Comparison of ENCODE assay signal across 3 cellular contexts in genomic region chr20:3003416-3003815, GRCh38.
TF ChIP-seq lines count a peak whose summit lies in the region.

No MANE protein-coding gene starts in this region.

TF ChIP-seq in HepG2, 621 proteins besides CTCF, POLR2A, EP300 and RAD21 (continues in another document):
- no peak for TF ChIP-seq TBL1XR1 (IDR thresholded peaks at IDR 0.05; ENCODE audit: borderline replicate concordance, low read length, partially characterized antibody)
- TF ChIP-seq SKI (IDR thresholded peaks at IDR 0.05; ENCODE audit: partially characterized antibody) = no peak
- TF ChIP-seq ZNF335 (CRISPR knock-in tag; IDR thresholded peaks at IDR 0.05) = no peak
- peak; percentile 56 for TF ChIP-seq TEAD3 (CRISPR knock-in tag; optimal IDR thresholded peaks at IDR 0.05; ENCODE audit: borderline replicate concordance)
- TF ChIP-seq ZNF780A (CRISPR knock-in tag; IDR thresholded peaks at IDR 0.05) = no peak
- no peak for TF ChIP-seq JUNB (CRISPR knock-in tag; IDR thresholded peaks at IDR 0.05; ENCODE audit: borderline replicate concordance)
- no peak for TF ChIP-seq ZNF296 (CRISPR knock-in tag; conservative IDR thresholded peaks at IDR 0.05)
- TF ChIP-seq ZNF850 (CRISPR knock-in tag; conservative IDR thresholded peaks at IDR 0.05) = no peak
- TF ChIP-seq ZKSCAN5 (CRISPR knock-in tag; IDR thresholded peaks at IDR 0.05) = no peak
- no peak for TF ChIP-seq CBX2 (IDR thresholded peaks at IDR 0.05; ENCODE audit: low read depth, low read length)
- TF ChIP-seq CBX2 (CRISPR knock-in tag; IDR thresholded peaks at IDR 0.05; ENCODE audit: low read depth) = no peak
- no peak for TF ChIP-seq FLYWCH1 (CRISPR knock-in tag; IDR thresholded peaks at IDR 0.05)
- TF ChIP-seq ZFP41 (CRISPR knock-in tag; IDR thresholded peaks at IDR 0.05; ENCODE audit: borderline replicate concordance) = no peak
- TF ChIP-seq CBX1 (IDR thresholded peaks at IDR 0.05; ENCODE audit: low read depth) = no peak
- no peak for TF ChIP-seq ZMYM3 (CRISPR knock-in tag; IDR thresholded peaks at IDR 0.05)
- no peak for TF ChIP-seq ZNF33B (CRISPR knock-in tag; IDR thresholded peaks at IDR 0.05)
- no peak for TF ChIP-seq THAP11 (CRISPR knock-in tag; IDR thresholded peaks at IDR 0.05)
- 0 out of 2 replicates have a peak, but pooled peaks have one; percentile 11 for TF ChIP-seq DRAP1 (CRISPR knock-in tag; IDR thresholded peaks at IDR 0.05)
- TF ChIP-seq ETV6 (CRISPR knock-in tag; conservative IDR thresholded peaks at IDR 0.05) = no peak
- TF ChIP-seq SP5 (CRISPR knock-in tag; IDR thresholded peaks at IDR 0.05; ENCODE audit: borderline replicate concordance, low read depth) = peak; percentile 76
- TF ChIP-seq ONECUT2 (CRISPR knock-in tag; IDR thresholded peaks at IDR 0.05) = no peak
- TF ChIP-seq SOX13 (IDR thresholded peaks at IDR 0.05) = no peak
- TF ChIP-seq SOX13 (CRISPR knock-in tag; conservative IDR thresholded peaks at IDR 0.05 in 1 of 2, IDR thresholded peaks at IDR 0.05 in 1 of 2) = 0 out of 4 replicates have a peak, but pooled peaks of 1 of the 2 experiments have one; percentile 21
- TF ChIP-seq ZNF841 (CRISPR knock-in tag; IDR thresholded peaks at IDR 0.05; ENCODE audit: borderline replicate concordance) = no peak
- TF ChIP-seq RELA (CRISPR knock-in tag; IDR thresholded peaks at IDR 0.05) = no peak
- TF ChIP-seq RFX3 (CRISPR knock-in tag; IDR thresholded peaks at IDR 0.05) = no peak

TF ChIP-seq in HEK293, 187 proteins besides CTCF, POLR2A, EP300 and RAD21:
- TF ChIP-seq EGR2 (tag by site-specific recombination; IDR thresholded peaks at IDR 0.05; ENCODE audit: low read depth) (no peak), PRDM6 (tag by site-specific recombination; IDR thresholded peaks at IDR 0.05) (0 out of 2 replicates have a peak, but pooled peaks have one; percentile 29)

TF ChIP-seq in HEK293T, 16 proteins besides CTCF, POLR2A, EP300 and RAD21:
- peak; percentile 41; the same call in 1 of the 2 replicates for TF ChIP-seq PKNOX1 (IDR thresholded peaks at IDR 0.05)
- TF ChIP-seq ARNT (IDR thresholded peaks at IDR 0.05) = no peak
